8 cellular contexts compared by ENCODE assay signal in genomic region chr11:65078151-65078550, GRCh38. TPM values are rescaled to one million over a fixed set of nuclear protein-coding genes. Genes with fewer than 3 reads are reported as not detected.
DNase-seq lines count a peak whose midpoint lies in the region; ATAC-seq and TF ChIP-seq lines count a peak whose summit lies in the region.

No MANE protein-coding gene starts in this region.

- ATAC-seq in naive thymus-derived CD8-positive, alpha-beta T cell: peak; percentile 99 to 100
- ATAC-seq in GM18873 (IDR thresholded peaks at IDR 0.05; ENCODE audit: low FRiP score, unreplicated experiment): no peak

- peaks cover 4 to 15% (median 6%) of the 10 kb centered on the region in 4 donors for H3K4me1 Mint-ChIP-seq in naive thymus-derived CD8-positive, alpha-beta T cell

- intact Hi-C loops in thyroid gland (cut with DNase I): no loop called here

- no peaks in the 10 kb centered on the region for H3K4me1 ChIP-seq in thyroid gland

- H3K9me3 ChIP-seq in thyroid gland: no peaks in the 10 kb centered on the region

- no peaks in the 10 kb centered on the region for H3K27me3 ChIP-seq in thyroid gland

- H3K27ac ChIP-seq in thyroid gland: no peak overlapping the region

- WGBS in thyroid gland, 2 donors: 68 to 73% methylated on average over 3 of the region's 3 CpGs

- no peaks in the 10 kb centered on the region for H3K9me3 Mint-ChIP-seq in naive thymus-derived CD8-positive, alpha-beta T cell

- no peaks in the 10 kb centered on the region for H3K27me3 Mint-ChIP-seq in naive thymus-derived CD8-positive, alpha-beta T cell

- no peaks in the 10 kb centered on the region for H3K36me3 Mint-ChIP-seq in naive thymus-derived CD8-positive, alpha-beta T cell

- no peak overlapping the region for H3K4me3 Mint-ChIP-seq in naive thymus-derived CD8-positive, alpha-beta T cell

- no peak overlapping the region for H3K4me3 ChIP-seq in thyroid gland (replicated peaks in 1 of 3)

- POLR2A ChIA-PET in naive thymus-derived CD8-positive, alpha-beta T cell (lab: Charles Lee): no interaction called here

- DNase-seq in DMS 273 (lab: John Stamatoyannopoulos, UW; ENCODE audit: unreplicated experiment): peak; percentile 73
- DNase-seq in DMS 273 treated with DMSO at 0.1 percent for 48 hours (lab: John Stamatoyannopoulos, UW): no peak
- DNase-seq in M059J (ENCODE audit: low read depth): peak; percentile 47
- peak; percentile 72 for DNase-seq in activated CD4-positive, CD25-positive, alpha-beta regulatory T cell treated with anti-CD3 and anti-CD28 coated beads, Interleukin-2, amount 50 U/mL, for 72 hours
- DNase-seq in dermis blood vessel endothelial cell: peak; percentile 67
- DNase-seq in naive thymus-derived CD8-positive, alpha-beta T cell: peak; percentile 43 to 81 (median 62)
- peak; percentile 47 to 50 for DNase-seq in thyroid gland

- peak in 5 of 6 experiments; percentile 26 to 54 (median 45) for TF ChIP-seq CTCF in thyroid gland (IDR thresholded peaks at IDR 0.05)

- no peak for TF ChIP-seq POLR2A in thyroid gland (IDR thresholded peaks at IDR 0.05)

- no peaks in the 10 kb centered on the region for H3K36me3 ChIP-seq in thyroid gland

- H3K27ac Mint-ChIP-seq in naive thymus-derived CD8-positive, alpha-beta T cell: peak overlapping the region in 7 of 10 donors; percentile 33 to 86 (median 62)

RNA-seq across cellular contexts. Expression of gene CDCA5, which starts 5.7 kb away (rescaled TPM):
- 47.9 and 56.8 TPM in 2 replicates for total RNA-seq in M059J (2014; rRNA removed; shearing (Covaris generic))
- total RNA-seq in dermis blood vessel endothelial cell (4.4 and 17.5 TPM in 2 replicates), thyroid gland (1 to 10 TPM in 1 of 4 donors, under 1 TPM in 2, not detected in 1; 0.71 to 1.8 (median 0.81) TPM)
- 1 to 10 TPM in 1 of 2 experiments, under 1 TPM in 1; 0.60 to 1.0 TPM for total RNA-seq in naive thymus-derived CD8-positive, alpha-beta T cell
- under 1 TPM; 0.22 to 0.90 (median 0.35) TPM for polyA plus RNA-seq in naive thymus-derived CD8-positive, alpha-beta T cell

RNA-seq across cellular contexts. Expression of gene ZFPL1, which starts 5.9 kb away (rescaled TPM):
- total RNA-seq in M059J (2014; rRNA removed; shearing (Covaris generic)): 83.4 and 96.0 TPM in 2 replicates
- total RNA-seq in dermis blood vessel endothelial cell: 26.2 and 30.2 TPM in 2 replicates
- total RNA-seq in naive thymus-derived CD8-positive, alpha-beta T cell: 10 to 100 TPM; 49.4 to 50.5 TPM
- 10 to 100 TPM; 21.5 to 33.1 (median 24.9) TPM for polyA plus RNA-seq in naive thymus-derived CD8-positive, alpha-beta T cell
- total RNA-seq in thyroid gland: 10 to 100 TPM; 28.3 to 74.4 (median 49.3) TPM

RNA-seq across cellular contexts. Expression of gene VPS51, which starts 17.9 kb away (rescaled TPM):
- total RNA-seq in M059J (2014; rRNA removed; shearing (Covaris generic)): 117 and 170 TPM in 2 replicates
- total RNA-seq in dermis blood vessel endothelial cell (319 and 409 TPM in 2 replicates), thyroid gland (100 to 1,000 TPM; 222 to 608 (median 469) TPM)
- total RNA-seq in naive thymus-derived CD8-positive, alpha-beta T cell: 100 to 1,000 TPM; 258 to 274 TPM
- polyA plus RNA-seq in naive thymus-derived CD8-positive, alpha-beta T cell: 100 to 1,000 TPM in 2 of 3 donors, 10 to 100 TPM in 1; 70.2 to 111 (median 106) TPM

RNA-seq across cellular contexts. Expression of gene NAALADL1, which starts 19.8 kb away (rescaled TPM):
- total RNA-seq in M059J (2014; rRNA removed; shearing (Covaris generic)): 0.34 TPM in 1 of 2 replicates, not detected in the other
- total RNA-seq in dermis blood vessel endothelial cell (11.0 and 20.3 TPM in 2 replicates), thyroid gland (10 to 100 TPM in 1 of 4 donors, 1 to 10 TPM in 3; 5.6 to 21.5 (median 6.8) TPM)
- 10 to 100 TPM; 30.1 to 33.9 TPM for total RNA-seq in naive thymus-derived CD8-positive, alpha-beta T cell
- 10 to 100 TPM; 14.0 to 22.2 (median 14.3) TPM for polyA plus RNA-seq in naive thymus-derived CD8-positive, alpha-beta T cell

RNA-seq across cellular contexts. Expression of gene TM7SF2, which starts 33.5 kb away (rescaled TPM):
- total RNA-seq in M059J (2014; rRNA removed; shearing (Covaris generic)): 2.1 and 7.0 TPM in 2 replicates
- 25.7 and 31.4 TPM in 2 replicates for total RNA-seq in dermis blood vessel endothelial cell
- 10 to 100 TPM; 29.0 to 29.2 TPM for total RNA-seq in naive thymus-derived CD8-positive, alpha-beta T cell
- 10 to 100 TPM; 17.4 to 22.6 (median 21.2) TPM for polyA plus RNA-seq in naive thymus-derived CD8-positive, alpha-beta T cell
- 10 to 100 TPM; 20.0 to 99.4 (median 53.5) TPM for total RNA-seq in thyroid gland
